Comparison of ENCODE assay signal across 1 cellular context in the genomic region with DNA sequence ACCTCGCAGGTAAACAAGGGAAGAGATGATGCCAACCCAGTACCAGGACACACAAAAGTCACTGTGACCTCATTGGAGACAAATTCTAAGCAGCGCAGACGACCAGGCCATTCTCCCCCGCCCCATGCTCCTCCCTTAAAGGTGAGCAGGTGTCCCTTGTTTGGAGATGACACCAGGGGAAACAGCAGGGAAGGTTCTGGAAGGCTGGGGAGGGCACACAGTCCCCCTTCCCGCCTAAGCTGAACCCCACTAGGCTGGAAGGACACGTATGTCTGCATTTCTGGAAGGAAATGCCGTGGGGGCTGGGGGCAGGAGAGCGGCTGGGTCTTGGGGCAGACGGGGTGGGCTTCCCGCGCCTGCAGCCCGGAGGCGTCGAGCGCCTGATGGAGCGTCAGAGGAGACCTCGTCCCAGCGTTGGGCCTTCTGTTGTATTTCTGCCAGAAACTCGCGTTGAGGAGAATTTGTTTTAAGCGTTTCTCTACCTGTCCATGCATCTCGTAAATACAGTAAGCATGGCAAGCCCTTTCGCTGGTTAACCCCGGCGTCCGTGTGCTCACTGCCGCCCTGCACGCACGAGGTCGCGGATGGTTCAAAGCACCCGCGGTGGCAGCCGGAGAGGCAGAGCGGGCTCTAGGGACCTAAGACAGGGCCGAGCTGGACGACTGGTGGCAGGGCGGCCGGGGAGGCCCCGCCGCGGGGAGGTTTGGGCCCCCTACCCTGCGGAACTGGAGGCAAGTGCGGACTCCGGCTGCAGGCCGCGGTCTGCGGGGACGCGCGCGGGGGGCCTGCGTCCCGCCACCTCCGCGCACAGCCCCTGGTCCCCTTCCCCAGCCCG.
A peak's percentile ranks its signal among the peaks of the same experiment; 100 is the strongest.
TF ChIP-seq lines count a peak whose summit lies in the region.

No MANE protein-coding gene starts in this region.

TF ChIP-seq in HepG2, 621 proteins besides CTCF, POLR2A, EP300 and RAD21 (continued from another document):
- TF ChIP-seq, protein P1, sequence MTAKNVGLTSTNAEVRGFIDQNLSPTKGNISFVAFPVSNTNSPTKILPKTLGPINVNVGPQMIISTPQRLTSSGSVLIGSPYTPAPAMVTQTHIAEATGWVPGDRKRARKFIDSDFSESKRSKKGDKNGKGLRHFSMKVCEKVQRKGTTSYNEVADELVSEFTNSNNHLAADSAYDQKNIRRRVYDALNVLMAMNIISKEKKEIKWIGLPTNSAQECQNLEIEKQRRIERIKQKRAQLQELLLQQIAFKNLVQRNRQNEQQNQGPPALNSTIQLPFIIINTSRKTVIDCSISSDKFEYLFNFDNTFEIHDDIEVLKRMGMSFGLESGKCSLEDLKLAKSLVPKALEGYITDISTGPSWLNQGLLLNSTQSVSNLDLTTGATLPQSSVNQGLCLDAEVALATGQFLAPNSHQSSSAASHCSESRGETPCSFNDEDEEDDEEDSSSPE (CRISPR knock-in tag; IDR thresholded peaks at IDR 0.05), result peak; percentile 64; the same call in 1 of the 2 replicates
- TF ChIP-seq, protein P2, sequence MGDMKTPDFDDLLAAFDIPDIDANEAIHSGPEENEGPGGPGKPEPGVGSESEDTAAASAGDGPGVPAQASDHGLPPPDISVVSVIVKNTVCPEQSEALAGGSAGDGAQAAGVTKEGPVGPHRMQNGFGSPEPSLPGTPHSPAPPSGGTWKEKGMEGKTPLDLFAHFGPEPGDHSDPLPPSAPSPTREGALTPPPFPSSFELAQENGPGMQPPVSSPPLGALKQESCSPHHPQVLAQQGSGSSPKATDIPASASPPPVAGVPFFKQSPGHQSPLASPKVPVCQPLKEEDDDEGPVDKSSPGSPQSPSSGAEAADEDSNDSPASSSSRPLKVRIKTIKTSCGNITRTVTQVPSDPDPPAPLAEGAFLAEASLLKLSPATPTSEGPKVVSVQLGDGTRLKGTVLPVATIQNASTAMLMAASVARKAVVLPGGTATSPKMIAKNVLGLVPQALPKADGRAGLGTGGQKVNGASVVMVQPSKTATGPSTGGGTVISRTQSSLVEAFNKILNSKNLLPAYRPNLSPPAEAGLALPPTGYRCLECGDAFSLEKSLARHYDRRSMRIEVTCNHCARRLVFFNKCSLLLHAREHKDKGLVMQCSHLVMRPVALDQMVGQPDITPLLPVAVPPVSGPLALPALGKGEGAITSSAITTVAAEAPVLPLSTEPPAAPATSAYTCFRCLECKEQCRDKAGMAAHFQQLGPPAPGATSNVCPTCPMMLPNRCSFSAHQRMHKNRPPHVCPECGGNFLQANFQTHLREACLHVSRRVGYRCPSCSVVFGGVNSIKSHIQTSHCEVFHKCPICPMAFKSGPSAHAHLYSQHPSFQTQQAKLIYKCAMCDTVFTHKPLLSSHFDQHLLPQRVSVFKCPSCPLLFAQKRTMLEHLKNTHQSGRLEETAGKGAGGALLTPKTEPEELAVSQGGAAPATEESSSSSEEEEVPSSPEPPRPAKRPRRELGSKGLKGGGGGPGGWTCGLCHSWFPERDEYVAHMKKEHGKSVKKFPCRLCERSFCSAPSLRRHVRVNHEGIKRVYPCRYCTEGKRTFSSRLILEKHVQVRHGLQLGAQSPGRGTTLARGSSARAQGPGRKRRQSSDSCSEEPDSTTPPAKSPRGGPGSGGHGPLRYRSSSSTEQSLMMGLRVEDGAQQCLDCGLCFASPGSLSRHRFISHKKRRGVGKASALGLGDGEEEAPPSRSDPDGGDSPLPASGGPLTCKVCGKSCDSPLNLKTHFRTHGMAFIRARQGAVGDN (CRISPR knock-in tag; IDR thresholded peaks at IDR 0.05), result peak; percentile 64
- TF ChIP-seq CBX2 (IDR thresholded peaks at IDR 0.05; ENCODE audit: low read depth, low read length) (peak; percentile 78; the same call in 1 of the 2 replicates), CBX2 (CRISPR knock-in tag; IDR thresholded peaks at IDR 0.05; ENCODE audit: low read depth) (peak; percentile 44; the same call in 1 of the 2 replicates), NCOA5 (CRISPR knock-in tag; IDR thresholded peaks at IDR 0.05) (no peak), E2F5 (CRISPR knock-in tag; conservative IDR thresholded peaks at IDR 0.05) (peak; percentile 35; the same call in 1 of the 2 replicates), ZNF563 (CRISPR knock-in tag; IDR thresholded peaks at IDR 0.05) (peak; percentile 27; the same call in 1 of the 2 replicates), ZNF747 (CRISPR knock-in tag; IDR thresholded peaks at IDR 0.05; ENCODE audit: borderline replicate concordance) (0 out of 2 replicates have a peak, but pooled peaks have one; percentile 26), E2F1 (CRISPR knock-in tag; IDR thresholded peaks at IDR 0.05) (no peak), RNF2 (conservative IDR thresholded peaks at IDR 0.05; ENCODE audit: low read depth) (peak; percentile 50; the same call in 1 of the 2 replicates), RXRB (CRISPR knock-in tag; IDR thresholded peaks at IDR 0.05; ENCODE audit: borderline replicate concordance) (no peak), ZNF768 (CRISPR knock-in tag; IDR thresholded peaks at IDR 0.05) (0 out of 2 replicates have a peak, but pooled peaks have one; percentile 23), MAZ (IDR thresholded peaks at IDR 0.05; ENCODE audit: borderline replicate concordance, low read depth, low read length) (no peak), MAZ (CRISPR knock-in tag; IDR thresholded peaks at IDR 0.05; ENCODE audit: low read depth) (no peak), SETDB1 (CRISPR knock-in tag; IDR thresholded peaks at IDR 0.05; ENCODE audit: borderline replicate concordance) (no peak), EZH2 (conservative IDR thresholded peaks at IDR 0.05; ENCODE audit: low read depth, low read length) (peak; percentile 84), ZNF564 (CRISPR knock-in tag; IDR thresholded peaks at IDR 0.05) (0 out of 2 replicates have a peak, but pooled peaks have one; percentile 66), SKI (IDR thresholded peaks at IDR 0.05; ENCODE audit: partially characterized antibody) (no peak), ZNF607 (CRISPR knock-in tag; IDR thresholded peaks at IDR 0.05; ENCODE audit: borderline replicate concordance) (no peak; the same call in 1 of the 2 replicates), CREM (IDR thresholded peaks at IDR 0.05) (no peak), CREM (CRISPR knock-in tag; IDR thresholded peaks at IDR 0.05) (no peak)
- TF ChIP-seq, protein P3, sequence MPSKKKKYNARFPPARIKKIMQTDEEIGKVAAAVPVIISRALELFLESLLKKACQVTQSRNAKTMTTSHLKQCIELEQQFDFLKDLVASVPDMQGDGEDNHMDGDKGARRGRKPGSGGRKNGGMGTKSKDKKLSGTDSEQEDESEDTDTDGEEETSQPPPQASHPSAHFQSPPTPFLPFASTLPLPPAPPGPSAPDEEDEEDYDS (CRISPR knock-in tag; IDR thresholded peaks at IDR 0.05), result no peak
- TF ChIP-seq, protein P4, sequence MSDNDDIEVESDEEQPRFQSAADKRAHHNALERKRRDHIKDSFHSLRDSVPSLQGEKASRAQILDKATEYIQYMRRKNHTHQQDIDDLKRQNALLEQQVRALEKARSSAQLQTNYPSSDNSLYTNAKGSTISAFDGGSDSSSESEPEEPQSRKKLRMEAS (IDR thresholded peaks at IDR 0.05), result peak; percentile 74
